Comparison of ENCODE assay signal across 27 cellular contexts in the genomic region with DNA sequence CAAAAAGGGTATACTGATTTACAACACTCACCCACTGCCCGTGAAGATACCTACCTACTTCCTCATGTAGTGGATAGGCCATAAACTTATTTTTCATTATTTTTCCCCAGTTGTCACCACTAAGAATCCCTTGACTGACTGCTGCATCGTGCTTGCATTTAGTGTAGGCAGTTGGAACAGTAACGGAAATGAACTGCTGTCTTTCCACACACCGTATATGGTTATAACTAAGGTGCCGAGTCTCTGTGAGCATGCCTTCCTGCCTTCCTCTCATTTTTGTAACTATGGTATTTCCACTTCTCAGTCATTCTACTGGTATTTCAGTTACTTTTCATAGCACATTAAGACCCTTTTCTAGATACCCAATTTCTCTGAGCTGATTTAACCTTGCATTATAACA. TPM values are rescaled to one million over a fixed set of nuclear protein-coding genes. Genes with fewer than 3 reads are reported as not detected.
DNase-seq lines count a peak whose midpoint lies in the region; ATAC-seq, FAIRE-seq and TF ChIP-seq lines count a peak whose summit lies in the region.
"Had no signal": no experiment of that assay in that cellular context is flagged by ENCODE, and none has a peak within 500 bp of the region (broad histone marks: within the 10 kb centered on the region; RNA-seq: fewer than 3 reads in every experiment).

No MANE protein-coding gene starts in this region.

- TF ChIP-seq RAD21 in HepG2 (CRISPR knock-in tag; IDR thresholded peaks at IDR 0.05), result no peak

- H2AFZ ChIP-seq in astrocyte (ENCODE audit: low read depth, low read length) (no peak overlapping the region), HepG2 (ENCODE audit: low read length) (no peak overlapping the region)

- in situ Hi-C loops in HepG2 (cut with HindIII; ENCODE audit: extremely low pct_ligation_motif_present, low pct_unique_long_range_greater_than_20kb), result no loop called here

- H3K27me3 Mint-ChIP-seq in astrocyte (ENCODE audit: low read depth, unreplicated experiment), result peaks cover 4% of the 10 kb centered on the region

- H3K36me3 ChIP-seq in astrocyte (ENCODE audit: insufficient read depth, low read length), result no peaks in the 10 kb centered on the region
- H3K36me3 ChIP-seq in HepG2 (replicated peaks in 1 of 2; ENCODE audit: control insufficient read depth in 1 of 2, insufficient read depth in 2 of 2, low read length in 2 of 2), result no peaks in the 10 kb centered on the region
- H3K36me3 ChIP-seq in tibial nerve, result no peaks in the 10 kb centered on the region
- no peaks in the 10 kb centered on the region for H3K36me3 ChIP-seq in colonic mucosa
- H3K36me3 ChIP-seq: BE2C, BLaER1 had no signal

- FAIRE-seq in astrocyte (lab: Jason Lieb, UNC) (no peak), HepG2 (lab: Jason Lieb, UNC) (no peak)
- FAIRE-seq: A549, G401.6, GM12891, GM19239 had no signal

- no peak overlapping the region for H3K27ac ChIP-seq in astrocyte (ENCODE audit: low read depth, low read length)
- H3K27ac ChIP-seq in HepG2 (ENCODE audit: extremely low read length, insufficient read depth, low read length), result no peak overlapping the region
- H3K27ac ChIP-seq in tibial nerve, result no peak overlapping the region
- H3K27ac ChIP-seq in colonic mucosa, result no peak overlapping the region
- H3K27ac ChIP-seq: 22Rv1, A549, BLaER1 had no signal

- no peaks in the 10 kb centered on the region for H3K79me2 ChIP-seq in astrocyte (ENCODE audit: insufficient read depth, low read length)
- H3K79me2 ChIP-seq in HepG2 (ENCODE audit: insufficient read depth, low read length), result no peaks in the 10 kb centered on the region

- H3K27me3 ChIP-seq in astrocyte (ENCODE audit: insufficient read depth, low read length) (no peaks in the 10 kb centered on the region), HepG2 (ENCODE audit: control insufficient read depth in 1 of 2, insufficient read depth in 2 of 2, low read length in 2 of 2) (no peaks in the 10 kb centered on the region), tibial nerve (no peaks in the 10 kb centered on the region), colonic mucosa (no peaks in the 10 kb centered on the region)
- H3K27me3 ChIP-seq: BLaER1 had no signal

- TF ChIP-seq CTCF in astrocyte (IDR thresholded peaks at IDR 0.05; ENCODE audit: insufficient read depth, low read depth, low read length), result no peak
- no peak for TF ChIP-seq CTCF in HepG2 (CRISPR knock-in tag; IDR thresholded peaks at IDR 0.05)
- no peak for TF ChIP-seq CTCF in tibial nerve (IDR thresholded peaks at IDR 0.05)
- TF ChIP-seq CTCF in colonic mucosa (IDR thresholded peaks at IDR 0.05), result no peak

- TF ChIP-seq POLR2A in HepG2 (IDR thresholded peaks at IDR 0.05; ENCODE audit: insufficient read depth in 1 of 2, low read depth in 2 of 2, low read length in 2 of 2), result no peak
- TF ChIP-seq POLR2A in tibial nerve (IDR thresholded peaks at IDR 0.05), result no peak

- CTCF ChIA-PET in HepG2 (lab: Yijun Ruan, JAX; ENCODE audit: low intra/inter-chr PET ratio, low total read pairs), result no interaction called here

- H3K9ac ChIP-seq in astrocyte (ENCODE audit: low read length) (no peak overlapping the region), HepG2 (ENCODE audit: insufficient read depth, low read depth, low read length) (no peak overlapping the region), colonic mucosa (ENCODE audit: low read depth in 2 of 2, low read length in 2 of 2) (no peak overlapping the region)
- H3K9ac ChIP-seq: BLaER1 had no signal

- H3K4me1 ChIP-seq in astrocyte (ENCODE audit: insufficient read depth, low read length) (no peaks in the 10 kb centered on the region), HepG2 (ENCODE audit: insufficient read depth, low read length) (no peaks in the 10 kb centered on the region), tibial nerve (no peaks in the 10 kb centered on the region), colonic mucosa (no peaks in the 10 kb centered on the region)
- H3K4me1 ChIP-seq: BE2C, BLaER1 had no signal

- WGBS in HepG2 (ENCODE audit: low lambda C conversion rate), result 12% methylated on average over 5 of the region's 5 CpGs
- 74 to 81% methylated on average over 5 of the region's 5 CpGs for WGBS in tibial nerve, 2 donors

- no peak overlapping the region for H3K4me2 ChIP-seq in astrocyte (ENCODE audit: low read length)
- H3K4me2 ChIP-seq in HepG2 (ENCODE audit: low read depth, low read length), result no peak overlapping the region
- H3K4me2 ChIP-seq: A549, BLaER1 had no signal

- H4K20me1 ChIP-seq in astrocyte (ENCODE audit: insufficient read depth, low read length), result no peaks in the 10 kb centered on the region
- H4K20me1 ChIP-seq in HepG2 (ENCODE audit: insufficient read depth, low read length), result no peaks in the 10 kb centered on the region
- H4K20me1 ChIP-seq: BLaER1 had no signal

- H3K27ac Mint-ChIP-seq in astrocyte (ENCODE audit: unreplicated experiment), result peak overlapping the region; percentile 48
- H3K27ac Mint-ChIP-seq: CD14-positive monocyte; CD4-positive, alpha-beta memory T cell; CD4-positive, CD25-positive, alpha-beta regulatory T cell; CD8-positive, alpha-beta memory T cell had no signal

- no peaks in the 10 kb centered on the region for H3K9me3 Mint-ChIP-seq in astrocyte (ENCODE audit: unreplicated experiment)

- peaks cover 13% of the 10 kb centered on the region for H3K4me1 Mint-ChIP-seq in astrocyte (ENCODE audit: low read depth, unreplicated experiment)
- H3K4me1 Mint-ChIP-seq: CD14-positive monocyte; CD4-positive, alpha-beta memory T cell; CD4-positive, CD25-positive, alpha-beta regulatory T cell; CD8-positive, alpha-beta memory T cell had no signal

- POLR2A ChIA-PET in HepG2 (lab: Yijun Ruan, JAX), result no interaction called here

- no peaks in the 10 kb centered on the region for H3K36me3 Mint-ChIP-seq in astrocyte (ENCODE audit: low read depth, unreplicated experiment)
- H3K36me3 Mint-ChIP-seq: CD14-positive monocyte; CD4-positive, alpha-beta memory T cell; CD4-positive, CD25-positive, alpha-beta regulatory T cell; CD8-positive, alpha-beta memory T cell had no signal

- DNase-seq in Daoy (ENCODE audit: low read depth) (peak; percentile 39), NCI-H69 (lab: John Stamatoyannopoulos, UW) (peak; percentile 24), astrocyte (ENCODE audit: low read depth) (no peak), putamen (ENCODE audit: low spot score) (peak; percentile 44), HepG2 (ENCODE audit: low spot score) (no peak), tibial nerve (ENCODE audit: low spot score in 2 of 2) (no peak), colonic mucosa (no peak)
- DNase-seq: BE2C; C1 segment of cervical spinal cord; CD4-positive, alpha-beta memory T cell; CD4-positive, CD25-positive, alpha-beta regulatory T cell; CD8-positive, alpha-beta memory T cell; COR-L47; DMS 273 treated with DMSO at 0.1 percent for 48 hours; DMS153; DMS53; DMS79; DND-41; GF-D8 had no signal

- TF ChIP-seq EP300 in HepG2 (IDR thresholded peaks at IDR 0.05; ENCODE audit: low read depth in 2 of 2, low read length in 2 of 2) (no peak), HepG2 (CRISPR knock-in tag; IDR thresholded peaks at IDR 0.05; ENCODE audit: borderline replicate concordance) (no peak), tibial nerve (IDR thresholded peaks at IDR 0.05) (no peak)

- H3K4me3 ChIP-seq in astrocyte (ENCODE audit: insufficient read depth, low read depth, low read length) (no peak overlapping the region), HepG2 (replicated peaks in 1 of 3; ENCODE audit: insufficient read depth in 1 of 3, low read depth in 2 of 3, low read length in 3 of 3) (no peak overlapping the region), tibial nerve (no peak overlapping the region), colonic mucosa (no peak overlapping the region)
- H3K4me3 ChIP-seq: A549, BLaER1 had no signal

- intact Hi-C loops in HepG2 (cut with micrococcal nuclease; ENCODE audit: unreplicated experiment) (no loop called here), colonic mucosa (cut with DNase I) (no loop called here)

- BruUV-seq in HepG2 (replicated peaks; lab: Mats Ljungman, UMichigan), result no TSS peak

- ATAC-seq in HepG2, result no peak
- ATAC-seq: A549 had no signal

- H3K9me3 ChIP-seq in astrocyte (ENCODE audit: insufficient read depth, low read depth, low read length), result no peaks in the 10 kb centered on the region
- no peaks in the 10 kb centered on the region for H3K9me3 ChIP-seq in HepG2 (ENCODE audit: low read length)
- no peaks in the 10 kb centered on the region for H3K9me3 ChIP-seq in tibial nerve
- no peaks in the 10 kb centered on the region for H3K9me3 ChIP-seq in colonic mucosa
- H3K9me3 ChIP-seq: A549, BE2C, BLaER1 had no signal

- no peak overlapping the region for H3K4me3 Mint-ChIP-seq in astrocyte (ENCODE audit: unreplicated experiment)
- H3K4me3 Mint-ChIP-seq: CD14-positive monocyte; CD4-positive, alpha-beta memory T cell; CD4-positive, CD25-positive, alpha-beta regulatory T cell; CD8-positive, alpha-beta memory T cell had no signal

TF ChIP-seq in HepG2, 621 proteins besides CTCF, POLR2A, EP300 and RAD21:
- no peak for TF ChIP-seq ZNF382 (CRISPR knock-in tag; IDR thresholded peaks at IDR 0.05; ENCODE audit: borderline replicate concordance)

RNA-seq across cellular contexts. Expression of a gene that starts 36.4 kb away (rescaled TPM):
- 4.9 and 7.5 TPM in 2 replicates for total RNA-seq in Daoy (2014; rRNA removed; shearing (Covaris generic))
- total RNA-seq in astrocyte, result 0.38 and 0.57 TPM in 2 replicates
- not detected in 2 replicates for total RNA-seq in HepG2 (2016; rRNA removed; fragmentation: Illumina TruSeq; extraction: Trizol)
- not detected in 2 replicates for total RNA-seq in HepG2 (2016; cell fraction: cytosol; rRNA removed; fragmentation: Illumina TruSeq; extraction: Trizol; ENCODE audit: low read depth)
- 0.06 TPM in 1 of 2 replicates, not detected in the other for total RNA-seq in HepG2 (2016; cell fraction: insoluble cytoplasmic fraction; rRNA removed; fragmentation: Illumina TruSeq; extraction: Trizol)
- not detected in 2 replicates for total RNA-seq in HepG2 (2016; cell fraction: membrane; rRNA removed; fragmentation: Illumina TruSeq; extraction: Trizol)
- not detected in 2 replicates for total RNA-seq in HepG2 (2016; cell fraction: nucleus; rRNA removed; fragmentation: Illumina TruSeq; extraction: Trizol)
- not detected in 2 replicates for polyA plus RNA-seq in HepG2 (2011; rRNA removed)
- polyA plus RNA-seq in HepG2 (2011; cell fraction: cytosol; rRNA removed), result not detected in 2 replicates
- not detected in 2 replicates for polyA plus RNA-seq in HepG2 (2011; cell fraction: nucleus; rRNA removed)
- not detected in 2 replicates for polyA plus RNA-seq in HepG2 (2012)
- polyA plus RNA-seq in HepG2 (2016; cell fraction: cytosol; fragmentation: Illumina TruSeq; extraction: Trizol; ENCODE audit: low read depth), result not detected in 2 replicates
- polyA plus RNA-seq in HepG2 (2016; cell fraction: insoluble cytoplasmic fraction; fragmentation: Illumina TruSeq; extraction: Trizol; ENCODE audit: low read depth), result not detected in 2 replicates
- polyA plus RNA-seq in HepG2 (2016; cell fraction: membrane; fragmentation: Illumina TruSeq; extraction: Trizol; ENCODE audit: low read depth), result not detected in 2 replicates
- not detected in 2 replicates for polyA plus RNA-seq in HepG2 (2016; cell fraction: nucleus; fragmentation: Illumina TruSeq; extraction: Trizol; ENCODE audit: insufficient read depth, low read depth)
- polyA minus RNA-seq in HepG2 (2011; rRNA and poly(A)+ RNA removed; ENCODE audit: low replicate concordance), result 0.44 TPM in 1 of 2 replicates, not detected in the other
- polyA minus RNA-seq in HepG2 (2011; cell fraction: cytosol; rRNA and poly(A)+ RNA removed), result not detected in 2 replicates
- not detected in 2 replicates for polyA minus RNA-seq in HepG2 (2011; cell fraction: nucleus; rRNA and poly(A)+ RNA removed)
- total RNA-seq in tibial nerve, result under 1 TPM in 1 of 4 donors, not detected in 3; 0.90 TPM
- under 1 TPM in 1 of 2 donors, not detected in 1; 0.13 TPM for total RNA-seq in colonic mucosa
- total RNA-seq: A172; CD4-positive, alpha-beta memory T cell had no signal

Comparison
In these comparisons a context has a peak if more than half of its experiments do, and no peak if none do; other contexts are left out.
1. DNase-seq: peak in Daoy (single experiment), NCI-H69 (single experiment) and putamen (single experiment); none in astrocyte (single experiment), HepG2 (single experiment), tibial nerve (0 of 2) and colonic mucosa (single experiment).